14 cellular contexts compared by ENCODE assay signal in genomic region chr4:110503588-110504435, GRCh38. TPM values are rescaled to one million over a fixed set of nuclear protein-coding genes. Genes with fewer than 3 reads are reported as not detected.
DNase-seq lines count a peak whose midpoint lies in the region; ATAC-seq, FAIRE-seq and TF ChIP-seq lines count a peak whose summit lies in the region.
"Had no signal": no experiment of that assay in that cellular context is flagged by ENCODE, and none has a peak within 500 bp of the region (broad histone marks: within the 10 kb centered on the region; RNA-seq: fewer than 3 reads in every experiment).

No MANE protein-coding gene starts in this region.

- H4K20me1 ChIP-seq in Loucy (ENCODE audit: insufficient read depth, low read length, poor library complexity, severe bottlenecking) (no peaks in the 10 kb centered on the region), H1 (replicated peaks in 1 of 2; ENCODE audit: control insufficient read depth in 1 of 2, insufficient read depth in 2 of 2, low read length in 2 of 2) (no peaks in the 10 kb centered on the region)
- H4K20me1 ChIP-seq: BLaER1 had no signal

- no peaks in the 10 kb centered on the region for H3K9me2 ChIP-seq in Loucy (replicated peaks; ENCODE audit: low read depth, low read length)

- H2BK120ac ChIP-seq in H1 (replicated peaks; ENCODE audit: low read depth, low read length): no peak overlapping the region

- no peak overlapping the region for H3K18ac ChIP-seq in H1 (ENCODE audit: extremely low read depth, low read length)

- H4K5ac ChIP-seq in H1 (ENCODE audit: insufficient read length, low read depth, low read length): no peak overlapping the region

- H2AFZ ChIP-seq in Loucy (ENCODE audit: low read length) (peak overlapping the region; percentile 61), H1 (ENCODE audit: low read length) (peak overlapping the region; percentile 66)

- no peak for TF ChIP-seq POLR2A in H1 (IDR thresholded peaks at IDR 0.05; ENCODE audit: control extremely low read depth in 1 of 2, low read depth in 2 of 2, low read length in 2 of 2)

- no peak overlapping the region for H2BK5ac ChIP-seq in H1 (ENCODE audit: low read depth, low read length)

- H3F3A ChIP-seq in Loucy (ENCODE audit: low read depth): no peaks in the 10 kb centered on the region

- H3K79me2 ChIP-seq in Loucy (ENCODE audit: insufficient read depth, low read length) (no peaks in the 10 kb centered on the region), H1 (ENCODE audit: control insufficient read depth in 1 of 2, insufficient read depth in 2 of 2, low read length in 2 of 2) (no peaks in the 10 kb centered on the region)

- no peaks in the 10 kb centered on the region for H3K79me1 ChIP-seq in H1 (ENCODE audit: low read depth, low read length)

- H4K91ac ChIP-seq in H1 (replicated peaks; ENCODE audit: insufficient read length, low read length): no peak overlapping the region

- peaks cover 25% of the 10 kb centered on the region for H3K4me1 Mint-ChIP-seq in mesothelial cell of epicardium

- H3K36me3 ChIP-seq in Loucy (ENCODE audit: insufficient read depth, low read length): no peaks in the 10 kb centered on the region
- no peaks in the 10 kb centered on the region for H3K36me3 ChIP-seq in H1 (ENCODE audit: control insufficient read depth in 2 of 4, insufficient read depth in 4 of 4, low read length in 3 of 4)
- H3K36me3 ChIP-seq: BLaER1 had no signal

- CTCF ChIA-PET in H1 (lab: Charles Lee; ENCODE audit: partially characterized antibody): interaction anchor here (0.9 to 2.9 kb wide), 8 partner anchors 9 to 259 kb away, joined by 3 to 22 read pairs (median 4); partner anchors contain the start of gene ENPEP

- no peak overlapping the region for H2BK15ac ChIP-seq in H1 (ENCODE audit: low read length)

- H3K27ac ChIP-seq in H1 (ENCODE audit: low read depth, low read length): no peak overlapping the region
- H3K27ac ChIP-seq: BLaER1 had no signal

- no peak overlapping the region for H3K4me3 ChIP-seq in GM12865 (ENCODE audit: low read depth, low read length)
- H3K4me3 ChIP-seq in Loucy (ENCODE audit: low read length, poor library complexity, severe bottlenecking): no peak overlapping the region
- H3K4me3 ChIP-seq in H1 (ENCODE audit: extremely low read depth in 1 of 4, insufficient read depth in 2 of 4, low read depth in 3 of 4, low read length in 4 of 4): no peak overlapping the region
- H3K4me3 ChIP-seq: BLaER1 had no signal

- H3K4me1 ChIP-seq in Loucy (ENCODE audit: insufficient read depth, low read length, poor library complexity, severe bottlenecking): peaks cover 21% of the 10 kb centered on the region
- H3K4me1 ChIP-seq in H1 (replicated peaks in 1 of 4; ENCODE audit: control insufficient read depth in 3 of 4, insufficient read depth in 4 of 4, low read length in 3 of 4): peaks cover 0 to 4% (median 0%) of the 10 kb centered on the region in 4 experiments; a peak in 2 of 7 replicates
- H3K4me1 ChIP-seq: BLaER1 had no signal

- H3K27ac Mint-ChIP-seq in mesothelial cell of epicardium: peak overlapping the region; percentile 40

- H2BK20ac ChIP-seq in H1 (ENCODE audit: low read length): no peak overlapping the region

- peaks cover 20% of the 10 kb centered on the region for H3K36me3 Mint-ChIP-seq in mesothelial cell of epicardium

- no peak overlapping the region for H3K4ac ChIP-seq in H1 (replicated peaks; ENCODE audit: insufficient read length, low read depth, low read length)

- POLR2A ChIA-PET in H1 (lab: Charles Lee; ENCODE audit: partially characterized antibody): no interaction called here

- no peak overlapping the region for H3K14ac ChIP-seq in H1 (ENCODE audit: insufficient read length)

- H3K27me3 Mint-ChIP-seq in mesothelial cell of epicardium (ENCODE audit: low read depth): no peaks in the 10 kb centered on the region

- no peak overlapping the region for H3K4me3 Mint-ChIP-seq in mesothelial cell of epicardium

- no peak overlapping the region for H2AK5ac ChIP-seq in H1 (ENCODE audit: low read depth, low read length)

- FAIRE-seq in H1 (lab: Jason Lieb, UNC): peak; percentile 57

- H3K4me2 ChIP-seq in Loucy (ENCODE audit: low read depth, low read length, poor library complexity, severe bottlenecking) (no peak overlapping the region), H1 (ENCODE audit: insufficient read depth in 1 of 2, low read depth in 2 of 2, low read length in 2 of 2) (no peak overlapping the region)
- H3K4me2 ChIP-seq: BLaER1 had no signal

- 87% methylated on average over 5 of the region's 5 CpGs; no CpG with 5 or more reads in 1 of the 2 experiments for WGBS in H1 (ENCODE audit: extremely low coverage in 1 of 2, insufficient coverage in 1 of 2, insufficient read length in 1 of 2, insufficient replicate concordance in 2 of 2, low coverage in 1 of 2, low lambda C conversion rate in 2 of 2, missing lambda C conversion rate in 1 of 2), 2 experiments

- ATAC-seq in stimulated activated naive CD8-positive, alpha-beta T cell treated with anti-CD3 and anti-CD28 coated beads, Interleukin-15, Interleukin-2, amounts not matched to agents 100 U/mL and 50 U/mL, for 24 hours: no peak
- ATAC-seq: activated CD4-positive, CD25-positive, alpha-beta regulatory T cell treated with anti-CD3 and anti-CD28 coated beads, Interleukin-2, amount 50 U/mL, for 24 hours had no signal

- H3K27me3 ChIP-seq in Loucy (ENCODE audit: insufficient read depth, low read length, poor library complexity, severe bottlenecking) (no peaks in the 10 kb centered on the region), H1 (replicated peaks in 1 of 4; ENCODE audit: control insufficient read depth in 3 of 4, extremely low read depth in 1 of 4, insufficient read depth in 3 of 4, low read length in 3 of 4) (no peaks in the 10 kb centered on the region)
- H3K27me3 ChIP-seq: BLaER1 had no signal

- DNase-seq in GM12865 (ENCODE audit: low read depth): peak; percentile 22
- no peak for DNase-seq in H1 (ENCODE audit: low read depth in 1 of 2, low spot score in 2 of 2)
- DNase-seq in mesothelial cell of epicardium (ENCODE audit: low spot score in 2 of 2, unreplicated experiment in 2 of 2): no peak
- no peak for DNase-seq in GM19238 (ENCODE audit: insufficient read length, low spot score)
- DNase-seq in SIG-M5 treated with dmso at 0.1 percent for 504 hours (lab: John Stamatoyannopoulos, UW; ENCODE audit: unreplicated experiment): no peak
- no peak for DNase-seq in stimulated activated naive CD8-positive, alpha-beta T cell treated with anti-CD3 and anti-CD28 coated beads, Interleukin-15, Interleukin-2, amounts not matched to agents 100 U/mL and 50 U/mL, for 24 hours
- DNase-seq in HuH-7 (ENCODE audit: low spot score): no peak
- DNase-seq: activated effector memory CD4-positive, alpha-beta T cell treated with anti-CD3 and anti-CD28 coated beads, Interleukin-2, amount 50 U/mL, for 16 hours; cerebellar nuclear complex; SHP77; stimulated activated CD8-positive, alpha-beta memory T cell treated with anti-CD3 and anti-CD28 coated beads, Interleukin-4, amount 100 ng/mL, for 48 hours had no signal

- 0 out of 2 replicates have a peak, but pooled peaks cover 3% of the 10 kb centered on the region for H3K9me3 ChIP-seq in Loucy (ENCODE audit: insufficient read depth, low read depth, low read length)
- H3K9me3 ChIP-seq in H1 (ENCODE audit: insufficient read depth in 2 of 2, low read depth in 1 of 2, low read length in 1 of 2): no peaks in the 10 kb centered on the region

- no peak for TF ChIP-seq CTCF in GM12865 (IDR thresholded peaks at IDR 0.05; ENCODE audit: insufficient read depth, low read depth, low read length, missing control alignments)
- peak; percentile 44 for TF ChIP-seq CTCF in Loucy (conservative IDR thresholded peaks at IDR 0.05; ENCODE audit: low read length)
- TF ChIP-seq CTCF in H1 (IDR thresholded peaks at IDR 0.05; ENCODE audit: control extremely low read depth in 1 of 3, insufficient read depth in 1 of 3, low read depth in 1 of 3, low read length in 3 of 3): peak in 2 of 3 experiments; percentile 2 to 5; a peak in 1 of 4 replicates
- no peak for TF ChIP-seq CTCF in mesothelial cell of epicardium (IDR thresholded peaks at IDR 0.05; ENCODE audit: unreplicated experiment)

- TF ChIP-seq EP300 in H1 (IDR thresholded peaks at IDR 0.05; ENCODE audit: borderline replicate concordance in 1 of 2, low read depth in 2 of 2, low read length in 2 of 2): no peak

- no peak overlapping the region for H2BK12ac ChIP-seq in H1 (ENCODE audit: low read depth, low read length)

- no peak overlapping the region for H3K56ac ChIP-seq in H1 (replicated peaks; ENCODE audit: insufficient read length, low read depth, low read length)

- H3K23me2 ChIP-seq in H1 (ENCODE audit: low read depth, low read length): no peaks in the 10 kb centered on the region

- H3K9ac ChIP-seq in Loucy (ENCODE audit: low read depth, low read length, poor library complexity, severe bottlenecking): peak overlapping the region; percentile 0
- no peak overlapping the region for H3K9ac ChIP-seq in H1 (replicated peaks in 1 of 4; ENCODE audit: extremely low read depth in 1 of 4, low read depth in 3 of 4, low read length in 3 of 4)
- H3K9ac ChIP-seq: BLaER1 had no signal

- peak in 1 of 2 experiments; percentile 8; a peak in 1 of 4 replicates for TF ChIP-seq RAD21 in H1 (IDR thresholded peaks at IDR 0.05 in 1 of 2, conservative IDR thresholded peaks at IDR 0.05 in 1 of 2; ENCODE audit: low read depth in 2 of 2, low read length in 2 of 2)

- H3K9me3 Mint-ChIP-seq in mesothelial cell of epicardium: peaks cover 15% of the 10 kb centered on the region

- H3K23ac ChIP-seq in H1 (ENCODE audit: insufficient read length): no peak overlapping the region

- no peak overlapping the region for H4K8ac ChIP-seq in H1 (ENCODE audit: extremely low read depth, insufficient read depth, low read length)

TF ChIP-seq in H1, 55 proteins besides CTCF, POLR2A, EP300 and RAD21:
- TF ChIP-seq TEAD4 (IDR thresholded peaks at IDR 0.05; ENCODE audit: low read depth, low read length): no peak
- no peak for TF ChIP-seq EZH2 (IDR thresholded peaks at IDR 0.05; ENCODE audit: low read depth, low read length, severe bottlenecking)
- no peak for TF ChIP-seq CBX5 (IDR thresholded peaks at IDR 0.05; ENCODE audit: low read depth, low read length)

RNA-seq across cellular contexts. Expression of gene ENPEP, which starts 27.9 kb away (rescaled TPM):
- total RNA-seq in H1 (2021; fragmentation: NEBNext Ultra II Directional; extraction: Animal tissue kit (Norgen Biotek cat#: 25700)): 0.61 and 0.63 TPM in 2 replicates
- polyA plus RNA-seq in H1 (2011; rRNA removed): 0.09 and 0.16 TPM in 2 replicates
- polyA plus RNA-seq in H1 (2011; cell fraction: cytosol; rRNA removed): 0.12 TPM
- 0.13 TPM for polyA plus RNA-seq in H1 (2011; cell fraction: nucleus; rRNA removed)
- polyA plus RNA-seq in H1 (2012, experiment 1 of 2): 0.10 to 1.1 TPM (median 0.27 TPM) in 4 replicates
- not detected for polyA plus RNA-seq in H1 (2012, experiment 2 of 2)
- polyA plus RNA-seq in H1 (2013, experiment 1 of 2): 0.22 TPM
- 0.24 TPM for polyA plus RNA-seq in H1 (2013, experiment 2 of 2)
- 0.63 and 1.1 TPM in 2 replicates for polyA minus RNA-seq in H1 (2011; rRNA and poly(A)+ RNA removed)
- polyA minus RNA-seq in H1 (2011; cell fraction: cytosol; rRNA and poly(A)+ RNA removed): not detected
- 1.3 TPM for polyA minus RNA-seq in H1 (2011; cell fraction: nucleus; rRNA and poly(A)+ RNA removed)
- 11.9 to 15.3 TPM (median 13.4 TPM) in 3 replicates for total RNA-seq in mesothelial cell of epicardium

Comparison
In these comparisons a context has a peak if more than half of its experiments do, and no peak if none do; other contexts are left out.
1. CTCF ChIP-seq: peak in Loucy (single experiment) and H1 (2 of 3); none in GM12865 (single experiment) and mesothelial cell of epicardium (single experiment).